ENCODE assay signal across 1 cellular context in the genomic region with DNA sequence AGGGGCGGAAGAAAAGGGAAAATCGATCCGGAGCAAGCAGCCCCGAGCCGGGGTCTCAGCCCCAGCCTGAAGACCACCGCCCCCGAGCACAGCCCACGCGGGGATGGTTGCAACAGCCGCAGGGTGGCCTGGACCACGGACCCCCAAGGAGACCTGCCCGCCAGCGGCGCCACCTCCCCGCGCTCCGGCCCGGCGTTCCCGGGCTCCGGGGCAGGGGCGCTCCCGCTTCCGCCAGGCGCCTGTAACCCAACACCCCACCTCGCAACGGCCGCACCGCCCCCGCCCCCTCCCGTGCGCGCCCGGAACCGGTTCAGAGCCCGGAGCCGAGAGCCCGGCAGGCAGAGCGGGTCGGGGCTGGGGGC.
TF ChIP-seq lines count a peak whose summit lies in the region.

No MANE protein-coding gene starts in this region.

TF ChIP-seq in HEK293, 187 proteins besides CTCF, POLR2A, EP300 and RAD21 (continued from another document):
- TF ChIP-seq MYNN (tag by site-specific recombination; IDR thresholded peaks at IDR 0.05; ENCODE audit: borderline replicate concordance) (no peak), ZNF23 (tag by site-specific recombination; IDR thresholded peaks at IDR 0.05; ENCODE audit: borderline replicate concordance) (no peak), ZNF677 (tag by site-specific recombination; IDR thresholded peaks at IDR 0.05) (no peak), ZBTB21 (tag by site-specific recombination; IDR thresholded peaks at IDR 0.05) (no peak), ZNF302 (tag by site-specific recombination; IDR thresholded peaks at IDR 0.05; ENCODE audit: low read depth) (no peak), ZNF133 (tag by site-specific recombination; IDR thresholded peaks at IDR 0.05) (no peak), KLF1 (tag by site-specific recombination; IDR thresholded peaks at IDR 0.05) (no peak), ZNF558 (tag by site-specific recombination; IDR thresholded peaks at IDR 0.05) (no peak), ZFP3 (tag by site-specific recombination; IDR thresholded peaks at IDR 0.05; ENCODE audit: low read depth) (no peak), ZNF311 (tag by site-specific recombination; IDR thresholded peaks at IDR 0.05; ENCODE audit: borderline replicate concordance) (no peak), ZNF623 (tag by site-specific recombination; IDR thresholded peaks at IDR 0.05) (no peak), ZNF24 (tag by site-specific recombination; IDR thresholded peaks at IDR 0.05) (0 out of 2 replicates have a peak, but pooled peaks have one; percentile 23), KLF9 (tag by site-specific recombination; IDR thresholded peaks at IDR 0.05; ENCODE audit: low read depth) (peak; percentile 4; the same call in 1 of the 2 replicates), KLF8 (tag by site-specific recombination; IDR thresholded peaks at IDR 0.05) (peak; percentile 46; the same call in 1 of the 2 replicates)
- TF ChIP-seq, protein P1, sequence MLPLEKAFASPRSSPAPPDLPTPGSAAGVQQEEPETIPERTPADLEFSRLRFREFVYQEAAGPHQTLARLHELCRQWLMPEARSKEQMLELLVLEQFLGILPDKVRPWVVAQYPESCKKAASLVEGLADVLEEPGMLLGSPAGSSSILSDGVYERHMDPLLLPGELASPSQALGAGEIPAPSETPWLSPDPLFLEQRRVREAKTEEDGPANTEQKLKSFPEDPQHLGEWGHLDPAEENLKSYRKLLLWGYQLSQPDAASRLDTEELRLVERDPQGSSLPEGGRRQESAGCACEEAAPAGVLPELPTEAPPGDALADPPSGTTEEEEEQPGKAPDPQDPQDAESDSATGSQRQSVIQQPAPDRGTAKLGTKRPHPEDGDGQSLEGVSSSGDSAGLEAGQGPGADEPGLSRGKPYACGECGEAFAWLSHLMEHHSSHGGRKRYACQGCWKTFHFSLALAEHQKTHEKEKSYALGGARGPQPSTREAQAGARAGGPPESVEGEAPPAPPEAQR (tag by site-specific recombination; IDR thresholded peaks at IDR 0.05) = no peak
- TF ChIP-seq, protein P2, sequence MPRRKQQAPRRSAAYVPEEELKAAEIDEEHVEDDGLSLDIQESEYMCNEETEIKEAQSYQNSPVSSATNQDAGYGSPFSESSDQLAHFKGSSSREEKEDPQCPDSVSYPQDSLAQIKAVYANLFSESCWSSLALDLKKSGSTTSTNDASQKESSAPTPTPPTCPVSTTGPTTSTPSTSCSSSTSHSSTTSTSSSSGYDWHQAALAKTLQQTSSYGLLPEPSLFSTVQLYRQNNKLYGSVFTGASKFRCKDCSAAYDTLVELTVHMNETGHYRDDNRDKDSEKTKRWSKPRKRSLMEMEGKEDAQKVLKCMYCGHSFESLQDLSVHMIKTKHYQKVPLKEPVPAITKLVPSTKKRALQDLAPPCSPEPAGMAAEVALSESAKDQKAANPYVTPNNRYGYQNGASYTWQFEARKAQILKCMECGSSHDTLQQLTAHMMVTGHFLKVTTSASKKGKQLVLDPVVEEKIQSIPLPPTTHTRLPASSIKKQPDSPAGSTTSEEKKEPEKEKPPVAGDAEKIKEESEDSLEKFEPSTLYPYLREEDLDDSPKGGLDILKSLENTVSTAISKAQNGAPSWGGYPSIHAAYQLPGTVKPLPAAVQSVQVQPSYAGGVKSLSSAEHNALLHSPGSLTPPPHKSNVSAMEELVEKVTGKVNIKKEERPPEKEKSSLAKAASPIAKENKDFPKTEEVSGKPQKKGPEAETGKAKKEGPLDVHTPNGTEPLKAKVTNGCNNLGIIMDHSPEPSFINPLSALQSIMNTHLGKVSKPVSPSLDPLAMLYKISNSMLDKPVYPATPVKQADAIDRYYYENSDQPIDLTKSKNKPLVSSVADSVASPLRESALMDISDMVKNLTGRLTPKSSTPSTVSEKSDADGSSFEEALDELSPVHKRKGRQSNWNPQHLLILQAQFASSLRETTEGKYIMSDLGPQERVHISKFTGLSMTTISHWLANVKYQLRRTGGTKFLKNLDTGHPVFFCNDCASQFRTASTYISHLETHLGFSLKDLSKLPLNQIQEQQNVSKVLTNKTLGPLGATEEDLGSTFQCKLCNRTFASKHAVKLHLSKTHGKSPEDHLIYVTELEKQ (tag by site-specific recombination; IDR thresholded peaks at IDR 0.05; ENCODE audit: borderline replicate concordance) = no peak
- TF ChIP-seq, protein P3, sequence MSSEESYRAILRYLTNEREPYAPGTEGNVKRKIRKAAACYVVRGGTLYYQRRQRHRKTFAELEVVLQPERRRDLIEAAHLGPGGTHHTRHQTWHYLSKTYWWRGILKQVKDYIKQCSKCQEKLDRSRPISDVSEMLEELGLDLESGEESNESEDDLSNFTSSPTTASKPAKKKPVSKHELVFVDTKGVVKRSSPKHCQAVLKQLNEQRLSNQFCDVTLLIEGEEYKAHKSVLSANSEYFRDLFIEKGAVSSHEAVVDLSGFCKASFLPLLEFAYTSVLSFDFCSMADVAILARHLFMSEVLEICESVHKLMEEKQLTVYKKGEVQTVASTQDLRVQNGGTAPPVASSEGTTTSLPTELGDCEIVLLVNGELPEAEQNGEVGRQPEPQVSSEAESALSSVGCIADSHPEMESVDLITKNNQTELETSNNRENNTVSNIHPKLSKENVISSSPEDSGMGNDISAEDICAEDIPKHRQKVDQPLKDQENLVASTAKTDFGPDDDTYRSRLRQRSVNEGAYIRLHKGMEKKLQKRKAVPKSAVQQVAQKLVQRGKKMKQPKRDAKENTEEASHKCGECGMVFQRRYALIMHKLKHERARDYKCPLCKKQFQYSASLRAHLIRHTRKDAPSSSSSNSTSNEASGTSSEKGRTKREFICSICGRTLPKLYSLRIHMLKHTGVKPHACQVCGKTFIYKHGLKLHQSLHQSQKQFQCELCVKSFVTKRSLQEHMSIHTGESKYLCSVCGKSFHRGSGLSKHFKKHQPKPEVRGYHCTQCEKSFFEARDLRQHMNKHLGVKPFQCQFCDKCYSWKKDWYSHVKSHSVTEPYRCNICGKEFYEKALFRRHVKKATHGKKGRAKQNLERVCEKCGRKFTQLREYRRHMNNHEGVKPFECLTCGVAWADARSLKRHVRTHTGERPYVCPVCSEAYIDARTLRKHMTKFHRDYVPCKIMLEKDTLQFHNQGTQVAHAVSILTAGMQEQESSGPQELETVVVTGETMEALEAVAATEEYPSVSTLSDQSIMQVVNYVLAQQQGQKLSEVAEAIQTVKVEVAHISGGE (tag by site-specific recombination; conservative IDR thresholded peaks at IDR 0.05; ENCODE audit: low read depth) = peak; percentile 58
- TF ChIP-seq, protein P4, sequence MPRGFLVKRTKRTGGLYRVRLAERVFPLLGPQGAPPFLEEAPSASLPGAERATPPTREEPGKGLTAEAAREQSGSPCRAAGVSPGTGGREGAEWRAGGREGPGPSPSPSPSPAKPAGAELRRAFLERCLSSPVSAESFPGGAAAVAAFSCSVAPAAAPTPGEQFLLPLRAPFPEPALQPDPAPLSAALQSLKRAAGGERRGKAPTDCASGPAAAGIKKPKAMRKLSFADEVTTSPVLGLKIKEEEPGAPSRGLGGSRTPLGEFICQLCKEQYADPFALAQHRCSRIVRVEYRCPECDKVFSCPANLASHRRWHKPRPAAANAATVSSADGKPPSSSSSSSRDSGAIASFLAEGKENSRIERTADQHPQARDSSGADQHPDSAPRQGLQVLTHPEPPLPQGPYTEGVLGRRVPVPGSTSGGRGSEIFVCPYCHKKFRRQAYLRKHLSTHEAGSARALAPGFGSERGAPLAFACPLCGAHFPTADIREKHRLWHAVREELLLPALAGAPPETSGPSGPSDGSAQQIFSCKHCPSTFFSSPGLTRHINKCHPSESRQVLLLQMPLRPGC (tag by site-specific recombination; IDR thresholded peaks at IDR 0.05) = no peak
